28 cellular contexts compared by ENCODE assay signal in genomic region chr10:29326886-29327789, GRCh38. TPM values are rescaled to one million over a fixed set of nuclear protein-coding genes. Genes with fewer than 3 reads are reported as not detected.
DNase-seq lines count a peak whose midpoint lies in the region; ATAC-seq, FAIRE-seq and TF ChIP-seq lines count a peak whose summit lies in the region.
"Had no signal": no experiment of that assay in that cellular context is flagged by ENCODE, and none has a peak within 500 bp of the region (broad histone marks: within the 10 kb centered on the region; RNA-seq: fewer than 3 reads in every experiment).

No MANE protein-coding gene starts in this region.

- peak; percentile 30 for FAIRE-seq in urothelium cell line (lab: Jason Lieb, UNC)
- FAIRE-seq: GM12878, GM19239, H54 had no signal

- peak overlapping the region; percentile 14 for H3K27ac ChIP-seq in left ventricle myocardium inferior (replicated peaks)
- H3K27ac ChIP-seq in heart left ventricle = peak overlapping the region in 1 of 12 donors; percentile 29
- H3K27ac ChIP-seq in hepatocyte = peak overlapping the region; percentile 56
- H3K27ac ChIP-seq: 22Rv1, KMS-11, SJCRH30 had no signal

- no peaks in the 10 kb centered on the region for H3K9me2 ChIP-seq in hepatocyte (replicated peaks; ENCODE audit: insufficient read depth)

- H3K4me3 Mint-ChIP-seq in activated CD8-positive, alpha-beta memory T cell treated with anti-CD3 and anti-CD28 coated beads, Interleukin-2, amount 10 ng/mL, durations not matched to agents 7 days and 5 days = no peak overlapping the region
- H3K4me3 Mint-ChIP-seq: IgD-negative memory B cell had no signal

- DNase-seq in left ventricle myocardium inferior (no peak), heart left ventricle (no peak), hepatocyte (ENCODE audit: low spot score) (peak; percentile 34), mucosa of gallbladder (ENCODE audit: low spot score) (peak; percentile 34), urothelium cell line (ENCODE audit: low spot score) (no peak), NCI-H1105 (lab: John Stamatoyannopoulos, UW) (no peak)
- no peak for DNase-seq in activated CD8-positive, alpha-beta memory T cell treated with anti-CD3 and anti-CD28 coated beads, Interleukin-2, amount 10 ng/mL, durations not matched to agents 7 days and 5 days
- DNase-seq: ACHN, GDM1, NCI-H1092, NCI-H1436, NCI-H187, NCI-H2081 treated with DMSO at 0.1 percent for 48 hours, NCI-H2171, NCI-H345, NCI-H510A treated with DMSO at 0.1 percent for 48 hours, NCI-H774, SJCRH30 had no signal

- CTCF ChIA-PET in activated CD8-positive, alpha-beta memory T cell treated with anti-CD3 and anti-CD28 coated beads, Interleukin-2, amount 10 ng/mL, durations not matched to agents 7 days and 5 days (lab: Charles Lee) = no interaction called here

- no peaks in the 10 kb centered on the region for H3K36me3 ChIP-seq in left ventricle myocardium inferior
- no peaks in the 10 kb centered on the region for H3K36me3 ChIP-seq in heart left ventricle
- no peaks in the 10 kb centered on the region for H3K36me3 ChIP-seq in hepatocyte (replicated peaks; ENCODE audit: insufficient read depth, low read depth)
- H3K36me3 ChIP-seq: SJCRH30 had no signal

- WGBS in heart left ventricle, 4 donors = 76 to 94% (median 83%) methylated on average over 10 of the region's 10 CpGs
- WGBS in hepatocyte (ENCODE audit: low lambda C conversion rate, missing lambda C conversion rate) = 67% methylated on average over 10 of the region's 10 CpGs

- no peaks in the 10 kb centered on the region for H3K36me3 Mint-ChIP-seq in activated CD8-positive, alpha-beta memory T cell treated with anti-CD3 and anti-CD28 coated beads, Interleukin-2, amount 10 ng/mL, durations not matched to agents 7 days and 5 days

- H3K9me3 Mint-ChIP-seq in activated CD8-positive, alpha-beta memory T cell treated with anti-CD3 and anti-CD28 coated beads, Interleukin-2, amount 10 ng/mL, durations not matched to agents 7 days and 5 days (ENCODE audit: low read depth) = no peaks in the 10 kb centered on the region

- H3K27ac Mint-ChIP-seq in activated CD8-positive, alpha-beta memory T cell treated with anti-CD3 and anti-CD28 coated beads, Interleukin-2, amount 10 ng/mL, durations not matched to agents 7 days and 5 days = no peak overlapping the region

- intact Hi-C loops in left ventricle myocardium inferior (cut with micrococcal nuclease) (no loop called here), heart left ventricle (cut with DNase I) (no loop called here)

- no peak for TF ChIP-seq CTCF in left ventricle myocardium inferior (IDR thresholded peaks at IDR 0.05; ENCODE audit: borderline replicate concordance)
- TF ChIP-seq CTCF in heart left ventricle (IDR thresholded peaks at IDR 0.05) = no peak
- TF ChIP-seq CTCF in hepatocyte (IDR thresholded peaks at IDR 0.05; ENCODE audit: poor library complexity) = no peak

- H3K4me2 ChIP-seq in hepatocyte = peak overlapping the region; percentile 37
- H3K4me2 ChIP-seq: KMS-11 had no signal

- no peak overlapping the region for H2AFZ ChIP-seq in hepatocyte

- no peak for TF ChIP-seq POLR2A in heart left ventricle (IDR thresholded peaks at IDR 0.05)

- H3K4me1 ChIP-seq in left ventricle myocardium inferior = peaks cover 37% of the 10 kb centered on the region
- H3K4me1 ChIP-seq in heart left ventricle = peaks cover 0 to 31% (median 7%) of the 10 kb centered on the region in 12 donors
- H3K4me1 ChIP-seq in hepatocyte (ENCODE audit: insufficient read depth) = peaks cover 12% of the 10 kb centered on the region
- H3K4me1 ChIP-seq: SJCRH30 had no signal

- H3K79me2 ChIP-seq in hepatocyte = no peaks in the 10 kb centered on the region

- no peaks in the 10 kb centered on the region for H3K4me1 Mint-ChIP-seq in activated CD8-positive, alpha-beta memory T cell treated with anti-CD3 and anti-CD28 coated beads, Interleukin-2, amount 10 ng/mL, durations not matched to agents 7 days and 5 days
- H3K4me1 Mint-ChIP-seq: IgD-negative memory B cell had no signal

- peaks cover 13% of the 10 kb centered on the region for H3K27me3 Mint-ChIP-seq in activated CD8-positive, alpha-beta memory T cell treated with anti-CD3 and anti-CD28 coated beads, Interleukin-2, amount 10 ng/mL, durations not matched to agents 7 days and 5 days

- H4K20me1 ChIP-seq in hepatocyte (ENCODE audit: insufficient read depth, poor library complexity, severe bottlenecking) = no peaks in the 10 kb centered on the region

- H3K4me3 ChIP-seq in left ventricle myocardium inferior (no peak overlapping the region), heart left ventricle (no peak overlapping the region), hepatocyte (no peak overlapping the region)
- H3K4me3 ChIP-seq: GM12878, SJCRH30 had no signal

- H3K27me3 ChIP-seq in left ventricle myocardium inferior (ENCODE audit: low read depth) = no peaks in the 10 kb centered on the region
- no peaks in the 10 kb centered on the region for H3K27me3 ChIP-seq in heart left ventricle
- H3K27me3 ChIP-seq in hepatocyte = no peaks in the 10 kb centered on the region
- H3K27me3 ChIP-seq: SJCRH30 had no signal

- no peak for ATAC-seq in heart left ventricle
- no peak for ATAC-seq in activated CD8-positive, alpha-beta memory T cell treated with anti-CD3 and anti-CD28 coated beads, Interleukin-2, amount 10 ng/mL, durations not matched to agents 7 days and 5 days
- no peak for ATAC-seq in HG02588 (IDR thresholded peaks at IDR 0.05; ENCODE audit: unreplicated experiment)
- ATAC-seq: GM12878, Right ventricle myocardium inferior, SK-N-SH treated with all-trans-retinoic acid at 6 μM for 48 hours had no signal

- no peaks in the 10 kb centered on the region for H3K9me3 ChIP-seq in left ventricle myocardium inferior (replicated peaks)
- no peaks in the 10 kb centered on the region for H3K9me3 ChIP-seq in heart left ventricle
- H3K9me3 ChIP-seq in hepatocyte (ENCODE audit: low read depth) = no peaks in the 10 kb centered on the region
- H3K9me3 ChIP-seq: SJCRH30 had no signal

RNA-seq across cellular contexts. Expression of gene LYZL1, which starts 38.3 kb away (rescaled TPM):
- total RNA-seq in left ventricle myocardium inferior (not detected), heart left ventricle (not detected), hepatocyte (not detected in 2 replicates), mucosa of gallbladder (not detected)
- polyA plus RNA-seq in heart left ventricle (not detected), hepatocyte (not detected in 2 replicates)
- total RNA-seq in activated CD8-positive, alpha-beta memory T cell treated with anti-CD3 and anti-CD28 coated beads, Interleukin-2, amount 10 ng/mL, durations not matched to agents 7 days and 5 days = not detected
- total RNA-seq: GM12878, Right ventricle myocardium inferior, SJCRH30 had no signal
- polyA plus RNA-seq: BJ, GM12878, IgD-negative memory B cell had no signal

Comparison
In these comparisons a context has a peak if more than half of its experiments do, and no peak if none do; other contexts are left out.
1. DNase-seq: peak in hepatocyte (single experiment) and mucosa of gallbladder (single experiment); none in left ventricle myocardium inferior (single experiment), heart left ventricle (0 of 5), urothelium cell line (single experiment), NCI-H1105 (single experiment) and activated CD8-positive, alpha-beta memory T cell treated with anti-CD3 and anti-CD28 coated beads, Interleukin-2, amount 10 ng/mL, durations not matched to agents 7 days and 5 days (single experiment).